9 cellular contexts compared by ENCODE assay signal in the genomic region with DNA sequence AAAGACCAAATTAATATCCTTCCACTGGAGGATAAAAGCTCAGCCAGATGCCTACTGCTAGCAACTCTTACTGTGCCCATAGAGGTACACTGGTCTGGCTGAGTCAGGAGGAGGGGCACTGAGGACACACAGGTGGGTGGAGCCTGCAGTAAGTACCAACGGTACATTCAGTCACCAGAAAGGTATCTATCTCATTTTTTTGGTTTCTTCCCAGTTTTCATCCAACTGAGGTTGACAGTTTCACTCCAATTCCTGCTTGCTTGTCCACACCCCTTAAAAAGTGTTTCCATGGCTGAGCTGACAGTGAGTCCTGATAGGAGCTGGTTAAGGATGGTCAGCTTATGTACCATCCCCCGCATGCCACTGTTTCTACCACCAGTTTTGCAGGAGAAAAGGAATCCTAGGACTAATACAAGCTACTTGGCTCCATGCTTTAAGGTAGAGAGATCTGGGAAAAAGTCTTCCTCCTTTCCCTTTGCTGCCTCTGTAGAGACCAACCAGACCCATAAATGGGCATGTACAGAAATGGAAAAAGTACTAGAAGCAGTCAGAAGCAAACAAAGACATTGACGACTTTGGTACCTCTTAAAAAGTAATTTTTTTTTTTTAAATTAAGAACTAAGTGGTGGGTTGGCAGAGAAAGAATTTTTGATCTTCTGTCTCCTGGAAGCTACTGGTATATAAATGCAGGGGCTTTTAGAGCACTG. TPM values are rescaled to one million over a fixed set of nuclear protein-coding genes. Genes with fewer than 3 reads are reported as not detected.
A peak's percentile ranks its signal among the peaks of the same experiment; 100 is the strongest.
DNase-seq lines count a peak whose midpoint lies in the region; ATAC-seq and TF ChIP-seq lines count a peak whose summit lies in the region.
"Had no signal": no experiment of that assay in that cellular context is flagged by ENCODE, and none has a peak within 500 bp of the region (broad histone marks: within the 10 kb centered on the region; RNA-seq: fewer than 3 reads in every experiment).

No MANE protein-coding gene starts in this region.

- DNase-seq in GM23338 (ENCODE audit: low spot score) (peak; percentile 27), Panc1 (ENCODE audit: low read depth, low spot score) (peak; percentile 38), esophagus squamous epithelium (lab: John Stamatoyannopoulos, UW) (no peak), NCI-H345 treated with DMSO at 0.1 percent for 48 hours (lab: John Stamatoyannopoulos, UW; ENCODE audit: unreplicated experiment) (no peak), LoVo (ENCODE audit: low spot score) (no peak), occipital lobe (lab: John Stamatoyannopoulos, UW) (no peak)
- no peak for DNase-seq in stimulated activated CD4-positive, alpha-beta T cell treated with anti-CD3 and anti-CD28 coated beads, Interleukin-2, amount 100 ng/mL, for 48 hours
- DNase-seq: NCI-H1417 treated with DMSO at 0.1 percent for 48 hours had no signal

- no peaks in the 10 kb centered on the region for H3K9me3 ChIP-seq in Panc1 (ENCODE audit: control insufficient read depth, insufficient read depth, low read depth, low read length)
- H3K9me3 ChIP-seq in esophagus squamous epithelium: no peaks in the 10 kb centered on the region

- peak overlapping the region; percentile 77 for H3K4me3 ChIP-seq in GM23338
- H3K4me3 ChIP-seq in Panc1 (ENCODE audit: low read depth in 2 of 2, low read length in 2 of 2): peak overlapping the region; percentile 98
- peak overlapping the region; percentile 58 to 99 (median 89) for H3K4me3 ChIP-seq in esophagus squamous epithelium
- peak overlapping the region in 6 of 7 experiments; percentile 62 to 91 (median 86) for H3K4me3 ChIP-seq in skin epidermis

- H2AFZ ChIP-seq in GM23338: no peak overlapping the region

- peaks cover 20% of the 10 kb centered on the region for H3K27me3 Mint-ChIP-seq in GM23338 (ENCODE audit: insufficient read depth, low read depth, poor library complexity)

- H3K4me3 Mint-ChIP-seq in GM23338: peak overlapping the region; percentile 92; the same call in 2 of the 3 replicates

- H3K27ac ChIP-seq in GM23338 (ENCODE audit: low read depth) (no peak overlapping the region), Panc1 (ENCODE audit: low read length) (peak overlapping the region; percentile 94), esophagus squamous epithelium (peak overlapping the region; percentile 98 to 100 (median 99)), skin epidermis (peak overlapping the region in 3 of 21 experiments; percentile 33 to 42 (median 36))

- no peaks in the 10 kb centered on the region for H3K9me2 ChIP-seq in GM23338 (ENCODE audit: insufficient read depth)

- no peaks in the 10 kb centered on the region for H3F3A ChIP-seq in GM23338 (replicated peaks; ENCODE audit: low read depth)

- H3K4me2 ChIP-seq in GM23338: peak overlapping the region; percentile 88

- ATAC-seq in GM23338: no peak
- ATAC-seq in Panc1: no peak

- H3K4me1 Mint-ChIP-seq in GM23338: peaks cover 67% of the 10 kb centered on the region

- H3K36me3 ChIP-seq in GM23338 (ENCODE audit: insufficient read depth): no peaks in the 10 kb centered on the region
- H3K36me3 ChIP-seq in Panc1 (ENCODE audit: control insufficient read depth, insufficient read depth, low read length): no peaks in the 10 kb centered on the region
- H3K36me3 ChIP-seq in esophagus squamous epithelium: no peaks in the 10 kb centered on the region

- H3K27me3 ChIP-seq in GM23338 (ENCODE audit: insufficient read depth) (peaks cover 13% of the 10 kb centered on the region), Panc1 (ENCODE audit: control insufficient read depth, insufficient read depth, low read length) (no peaks in the 10 kb centered on the region), esophagus squamous epithelium (no peaks in the 10 kb centered on the region)

- 0 out of 2 replicates have a peak, but pooled peaks cover 3% of the 10 kb centered on the region for H4K20me1 ChIP-seq in GM23338 (replicated peaks; ENCODE audit: insufficient read depth)

- peaks cover 49% of the 10 kb centered on the region for H3K79me2 ChIP-seq in GM23338 (replicated peaks; ENCODE audit: insufficient read depth)

- 48 to 65% methylated on average over 3 of the region's 3 CpGs for WGBS in esophagus squamous epithelium, 2 donors

- H3K36me3 Mint-ChIP-seq in GM23338 (ENCODE audit: low read depth): no peaks in the 10 kb centered on the region

- CTCF ChIA-PET in Panc1 (lab: Charles Lee): no interaction called here

- no peak for TF ChIP-seq POLR2A in esophagus squamous epithelium (IDR thresholded peaks at IDR 0.05)

- intact Hi-C loops in Panc1 (cut with micrococcal nuclease; ENCODE audit: unreplicated experiment): loop anchor here (5.0 kb wide), 1 partner anchor 379 kb away; no protein-coding TSS in a partner anchor
- intact Hi-C loops in esophagus squamous epithelium (cut with DNase I): loop anchor here (10.0 kb wide), 1 partner anchor 84 kb away; no protein-coding TSS in a partner anchor

- H3K27ac Mint-ChIP-seq in GM23338: no peak overlapping the region

- in situ Hi-C loops in Panc1 (cut with HindIII; ENCODE audit: low pct_unique_long_range_greater_than_20kb, low sequenced_read_pairs): no loop called here

- BruUV-seq in Panc1 (replicated peaks; lab: Mats Ljungman, UMichigan): no TSS peak

- peaks cover 3% of the 10 kb centered on the region; the same call in 2 of the 3 replicates for H3K9me3 Mint-ChIP-seq in GM23338

- POLR2A ChIA-PET in Panc1 (lab: Charles Lee): no interaction called here

- H3K4me1 ChIP-seq in GM23338 (ENCODE audit: insufficient read depth) (peaks cover 36% of the 10 kb centered on the region), Panc1 (ENCODE audit: control insufficient read depth, insufficient read depth, low read length) (peaks cover 37% of the 10 kb centered on the region), esophagus squamous epithelium (peaks cover 37 to 81% (median 39%) of the 10 kb centered on the region in 3 donors)

- TF ChIP-seq CTCF in GM23338 (conservative IDR thresholded peaks at IDR 0.05; ENCODE audit: low read depth in 2 of 2): no peak
- TF ChIP-seq CTCF in Panc1 (IDR thresholded peaks at IDR 0.05): no peak
- no peak for TF ChIP-seq CTCF in esophagus squamous epithelium (IDR thresholded peaks at IDR 0.05)

TF ChIP-seq in GM23338, 12 proteins besides CTCF, POLR2A, EP300 and RAD21 (continues in another document):
- TF ChIP-seq, protein P1, sequence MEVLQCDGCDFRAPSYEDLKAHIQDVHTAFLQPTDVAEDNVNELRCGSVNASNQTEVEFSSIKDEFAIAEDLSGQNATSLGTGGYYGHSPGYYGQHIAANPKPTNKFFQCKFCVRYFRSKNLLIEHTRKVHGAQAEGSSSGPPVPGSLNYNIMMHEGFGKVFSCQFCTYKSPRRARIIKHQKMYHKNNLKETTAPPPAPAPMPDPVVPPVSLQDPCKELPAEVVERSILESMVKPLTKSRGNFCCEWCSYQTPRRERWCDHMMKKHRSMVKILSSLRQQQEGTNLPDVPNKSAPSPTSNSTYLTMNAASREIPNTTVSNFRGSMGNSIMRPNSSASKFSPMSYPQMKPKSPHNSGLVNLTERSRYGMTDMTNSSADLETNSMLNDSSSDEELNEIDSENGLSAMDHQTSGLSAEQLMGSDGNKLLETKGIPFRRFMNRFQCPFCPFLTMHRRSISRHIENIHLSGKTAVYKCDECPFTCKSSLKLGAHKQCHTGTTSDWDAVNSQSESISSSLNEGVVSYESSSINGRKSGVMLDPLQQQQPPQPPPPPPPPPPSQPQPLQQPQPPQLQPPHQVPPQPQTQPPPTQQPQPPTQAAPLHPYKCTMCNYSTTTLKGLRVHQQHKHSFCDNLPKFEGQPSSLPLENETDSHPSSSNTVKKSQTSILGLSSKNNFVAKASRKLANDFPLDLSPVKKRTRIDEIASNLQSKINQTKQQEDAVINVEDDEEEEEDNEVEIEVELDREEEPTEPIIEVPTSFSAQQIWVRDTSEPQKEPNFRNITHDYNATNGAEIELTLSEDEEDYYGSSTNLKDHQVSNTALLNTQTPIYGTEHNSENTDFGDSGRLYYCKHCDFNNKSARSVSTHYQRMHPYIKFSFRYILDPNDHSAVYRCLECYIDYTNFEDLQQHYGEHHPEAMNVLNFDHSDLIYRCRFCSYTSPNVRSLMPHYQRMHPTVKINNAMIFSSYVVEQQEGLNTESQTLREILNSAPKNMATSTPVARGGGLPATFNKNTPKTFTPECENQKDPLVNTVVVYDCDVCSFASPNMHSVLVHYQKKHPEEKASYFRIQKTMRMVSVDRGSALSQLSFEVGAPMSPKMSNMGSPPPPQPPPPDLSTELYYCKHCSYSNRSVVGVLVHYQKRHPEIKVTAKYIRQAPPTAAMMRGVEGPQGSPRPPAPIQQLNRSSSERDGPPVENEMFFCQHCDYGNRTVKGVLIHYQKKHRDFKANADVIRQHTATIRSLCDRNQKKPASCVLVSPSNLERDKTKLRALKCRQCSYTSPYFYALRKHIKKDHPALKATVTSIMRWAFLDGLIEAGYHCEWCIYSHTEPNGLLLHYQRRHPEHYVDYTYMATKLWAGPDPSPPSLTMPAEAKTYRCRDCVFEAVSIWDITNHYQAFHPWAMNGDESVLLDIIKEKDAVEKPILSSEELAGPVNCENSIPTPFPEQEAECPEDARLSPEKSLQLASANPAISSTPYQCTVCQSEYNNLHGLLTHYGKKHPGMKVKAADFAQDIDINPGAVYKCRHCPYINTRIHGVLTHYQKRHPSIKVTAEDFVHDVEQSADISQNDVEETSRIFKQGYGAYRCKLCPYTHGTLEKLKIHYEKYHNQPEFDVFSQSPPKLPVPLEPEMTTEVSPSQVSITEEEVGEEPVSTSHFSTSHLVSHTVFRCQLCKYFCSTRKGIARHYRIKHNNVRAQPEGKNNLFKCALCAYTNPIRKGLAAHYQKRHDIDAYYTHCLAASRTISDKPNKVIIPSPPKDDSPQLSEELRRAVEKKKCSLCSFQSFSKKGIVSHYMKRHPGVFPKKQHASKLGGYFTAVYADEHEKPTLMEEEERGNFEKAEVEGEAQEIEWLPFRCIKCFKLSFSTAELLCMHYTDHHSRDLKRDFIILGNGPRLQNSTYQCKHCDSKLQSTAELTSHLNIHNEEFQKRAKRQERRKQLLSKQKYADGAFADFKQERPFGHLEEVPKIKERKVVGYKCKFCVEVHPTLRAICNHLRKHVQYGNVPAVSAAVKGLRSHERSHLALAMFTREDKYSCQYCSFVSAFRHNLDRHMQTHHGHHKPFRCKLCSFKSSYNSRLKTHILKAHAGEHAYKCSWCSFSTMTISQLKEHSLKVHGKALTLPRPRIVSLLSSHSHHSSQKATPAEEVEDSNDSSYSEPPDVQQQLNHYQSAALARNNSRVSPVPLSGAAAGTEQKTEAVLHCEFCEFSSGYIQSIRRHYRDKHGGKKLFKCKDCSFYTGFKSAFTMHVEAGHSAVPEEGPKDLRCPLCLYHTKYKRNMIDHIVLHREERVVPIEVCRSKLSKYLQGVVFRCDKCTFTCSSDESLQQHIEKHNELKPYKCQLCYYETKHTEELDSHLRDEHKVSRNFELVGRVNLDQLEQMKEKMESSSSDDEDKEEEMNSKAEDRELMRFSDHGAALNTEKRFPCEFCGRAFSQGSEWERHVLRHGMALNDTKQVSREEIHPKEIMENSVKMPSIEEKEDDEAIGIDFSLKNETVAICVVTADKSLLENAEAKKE (CRISPR knock-in tag; IDR thresholded peaks at IDR 0.05): no peak

RNA-seq across cellular contexts. Expression of a gene that starts 3.2 kb away (rescaled TPM):
- total RNA-seq in GM23338 (2014; rRNA removed; shearing (Covaris generic)): 17.7 and 32.6 TPM in 2 replicates
- polyA plus RNA-seq in GM23338 (2016; fragmentation: Nextera tagmentation; extraction: Ambion mirVana): 5.8 and 7.4 TPM in 2 replicates
- total RNA-seq in Panc1 (2021; ENCODE audit: unreplicated experiment) (68.5 TPM), esophagus squamous epithelium (100 to 1,000 TPM in 3 of 4 donors, 10 to 100 TPM in 1; 74.9 to 124 (median 121) TPM), occipital lobe (35.6 TPM)
- 69.8 TPM for polyA plus RNA-seq in Panc1 (2012; ENCODE audit: insufficient read length)

Comparison
In these comparisons a context has a peak if more than half of its experiments do, and no peak if none do; other contexts are left out.
1. DNase-seq: peak in GM23338 (single experiment) and Panc1 (single experiment); none in esophagus squamous epithelium (single experiment), NCI-H345 treated with DMSO at 0.1 percent for 48 hours (single experiment), LoVo (single experiment), occipital lobe (single experiment) and stimulated activated CD4-positive, alpha-beta T cell treated with anti-CD3 and anti-CD28 coated beads, Interleukin-2, amount 100 ng/mL, for 48 hours (0 of 2).
2. Peak in every context shown above with its lines, with median percentiles within 50 percentile points of each other: H3K4me3 ChIP-seq.